Comparison of ENCODE assay signal across 23 cellular contexts in genomic region chr3:50330330-50330729, GRCh38. TPM values are rescaled to one million over a fixed set of nuclear protein-coding genes. Genes with fewer than 3 reads are reported as not detected.
DNase-seq lines count a peak whose midpoint lies in the region; ATAC-seq, FAIRE-seq and TF ChIP-seq lines count a peak whose summit lies in the region.
"Had no signal": no experiment of that assay in that cellular context is flagged by ENCODE, and none has a peak within 500 bp of the region (broad histone marks: within the 10 kb centered on the region; RNA-seq: fewer than 3 reads in every experiment).

No MANE protein-coding gene starts in this region.

- peaks cover 52% of the 10 kb centered on the region for H3K4me1 Mint-ChIP-seq in activated CD8-positive, alpha-beta T cell treated with anti-CD3 and anti-CD28 coated beads, Interleukin-2, amount 10 ng/mL, durations not matched to agents 7 days and 5 days (ENCODE audit: low read depth)
- peaks cover 32% of the 10 kb centered on the region for H3K4me1 Mint-ChIP-seq in activated CD8-positive, alpha-beta T cell treated with anti-CD3 and anti-CD28 coated beads for 36 hours (ENCODE audit: low read depth)
- H3K4me1 Mint-ChIP-seq in nephron progenitor cell, result peaks cover 34% of the 10 kb centered on the region

- TF ChIP-seq POLR2A in HepG2 (IDR thresholded peaks at IDR 0.05; ENCODE audit: insufficient read depth in 1 of 2, low read depth in 2 of 2, low read length in 2 of 2) (no peak), right lobe of liver (IDR thresholded peaks at IDR 0.05) (no peak), suprapubic skin (IDR thresholded peaks at IDR 0.05) (no peak)

- no peaks in the 10 kb centered on the region for H3K9me3 ChIP-seq in HepG2 (ENCODE audit: low read length)
- H3K9me3 ChIP-seq in right lobe of liver, result no peaks in the 10 kb centered on the region
- no peaks in the 10 kb centered on the region for H3K9me3 ChIP-seq in suprapubic skin
- H3K9me3 ChIP-seq: SJCRH30 had no signal

- no peak for TF ChIP-seq CTCF in activated CD8-positive, alpha-beta T cell treated with anti-CD3 and anti-CD28 coated beads for 36 hours (IDR thresholded peaks at IDR 0.05)
- TF ChIP-seq CTCF in HepG2 (CRISPR knock-in tag; IDR thresholded peaks at IDR 0.05), result no peak
- no peak for TF ChIP-seq CTCF in right lobe of liver (IDR thresholded peaks at IDR 0.05)
- TF ChIP-seq CTCF in nephron progenitor cell (IDR thresholded peaks at IDR 0.05), result no peak
- TF ChIP-seq CTCF in suprapubic skin (IDR thresholded peaks at IDR 0.05), result no peak

- no TSS peak for BruUV-seq in HepG2 (replicated peaks; lab: Mats Ljungman, UMichigan)

- H3K4me3 Mint-ChIP-seq in activated CD8-positive, alpha-beta T cell treated with anti-CD3 and anti-CD28 coated beads, Interleukin-2, amount 10 ng/mL, durations not matched to agents 7 days and 5 days, result no peak overlapping the region
- H3K4me3 Mint-ChIP-seq in activated CD8-positive, alpha-beta T cell treated with anti-CD3 and anti-CD28 coated beads for 36 hours, result no peak overlapping the region
- no peak overlapping the region for H3K4me3 Mint-ChIP-seq in nephron progenitor cell

- POLR2A ChIA-PET in activated CD8-positive, alpha-beta T cell treated with anti-CD3 and anti-CD28 coated beads, Interleukin-2, amount 10 ng/mL, durations not matched to agents 7 days and 5 days (lab: Charles Lee), result interaction anchor here (1.1 to 3.1 kb wide), 3 partner anchors 7 to 11 kb away, joined by 3 to 40 read pairs (median 5); partner anchors contain the start of gene RASSF1
- POLR2A ChIA-PET in activated CD8-positive, alpha-beta T cell treated with anti-CD3 and anti-CD28 coated beads for 36 hours (lab: Charles Lee), result interaction anchor here (1.0 to 10.9 kb wide), 4 partner anchors 10 to 38 kb away, joined by 3 to 126 read pairs (median 4); partner anchors contain the start of genes HYAL2, IFRD2, RASSF1 and ZMYND10
- POLR2A ChIA-PET in HepG2 (lab: Yijun Ruan, JAX), result no interaction called here

- WGBS in HepG2 (ENCODE audit: low lambda C conversion rate), result 98% methylated on average over 6 of the region's 10 CpGs
- 80% methylated on average over 2 of the region's 10 CpGs for WGBS in right lobe of liver (ENCODE audit: insufficient coverage, low coverage, low lambda C conversion rate, missing lambda C conversion rate)
- WGBS in suprapubic skin, result 93% methylated on average over 5 of the region's 10 CpGs

- no peak for FAIRE-seq in HepG2 (lab: Jason Lieb, UNC)

- H3K36me3 ChIP-seq in HepG2 (replicated peaks in 1 of 2; ENCODE audit: control insufficient read depth in 1 of 2, insufficient read depth in 2 of 2, low read length in 2 of 2) (peaks cover 22 to 48% of the 10 kb centered on the region in 2 experiments), right lobe of liver (peaks cover 7 to 29% (median 15%) of the 10 kb centered on the region in 4 donors), suprapubic skin (peaks cover 43% of the 10 kb centered on the region)

- in situ Hi-C loops in HepG2 (cut with HindIII; ENCODE audit: extremely low pct_ligation_motif_present, low pct_unique_long_range_greater_than_20kb), result no loop called here

- H3K27ac ChIP-seq in HepG2 (ENCODE audit: extremely low read length, insufficient read depth, low read length) (no peak overlapping the region), right lobe of liver (no peak overlapping the region), suprapubic skin (no peak overlapping the region)
- H3K27ac ChIP-seq: C4-2B, SJCRH30 had no signal

- peaks cover 66% of the 10 kb centered on the region for H3K36me3 Mint-ChIP-seq in activated CD8-positive, alpha-beta T cell treated with anti-CD3 and anti-CD28 coated beads, Interleukin-2, amount 10 ng/mL, durations not matched to agents 7 days and 5 days (ENCODE audit: low read depth)
- peaks cover 49% of the 10 kb centered on the region for H3K36me3 Mint-ChIP-seq in activated CD8-positive, alpha-beta T cell treated with anti-CD3 and anti-CD28 coated beads for 36 hours (ENCODE audit: low read depth)
- H3K36me3 Mint-ChIP-seq in nephron progenitor cell (ENCODE audit: low read depth), result peaks cover 7% of the 10 kb centered on the region

- H3K4me3 ChIP-seq in HepG2 (replicated peaks in 1 of 3; ENCODE audit: insufficient read depth in 1 of 3, low read depth in 2 of 3, low read length in 3 of 3) (no peak overlapping the region), right lobe of liver (no peak overlapping the region), suprapubic skin (no peak overlapping the region)
- H3K4me3 ChIP-seq: SJCRH30 had no signal

- H3K9ac ChIP-seq in HepG2 (ENCODE audit: insufficient read depth, low read depth, low read length), result no peak overlapping the region

- intact Hi-C loops in activated CD8-positive, alpha-beta T cell treated with anti-CD3 and anti-CD28 coated beads for 36 hours (cut with micrococcal nuclease), result no loop called here
- intact Hi-C loops in HepG2 (cut with micrococcal nuclease; ENCODE audit: unreplicated experiment), result no loop called here
- intact Hi-C loops in right lobe of liver (cut with DNase I), result no loop called here

- no peak overlapping the region for H3K4me2 ChIP-seq in HepG2 (ENCODE audit: low read depth, low read length)

- no peaks in the 10 kb centered on the region for H3K9me3 Mint-ChIP-seq in activated CD8-positive, alpha-beta T cell treated with anti-CD3 and anti-CD28 coated beads, Interleukin-2, amount 10 ng/mL, durations not matched to agents 7 days and 5 days (ENCODE audit: insufficient read depth)
- H3K9me3 Mint-ChIP-seq in activated CD8-positive, alpha-beta T cell treated with anti-CD3 and anti-CD28 coated beads for 36 hours, result no peaks in the 10 kb centered on the region
- no peaks in the 10 kb centered on the region for H3K9me3 Mint-ChIP-seq in nephron progenitor cell
- H3K9me3 Mint-ChIP-seq: CD8-positive, alpha-beta memory T cell; IgD-negative memory B cell had no signal

- no peak overlapping the region for H2AFZ ChIP-seq in HepG2 (ENCODE audit: low read length)

- H3K27me3 Mint-ChIP-seq in activated CD8-positive, alpha-beta T cell treated with anti-CD3 and anti-CD28 coated beads, Interleukin-2, amount 10 ng/mL, durations not matched to agents 7 days and 5 days (ENCODE audit: low read depth), result no peaks in the 10 kb centered on the region
- no peaks in the 10 kb centered on the region for H3K27me3 Mint-ChIP-seq in activated CD8-positive, alpha-beta T cell treated with anti-CD3 and anti-CD28 coated beads for 36 hours
- H3K27me3 Mint-ChIP-seq in nephron progenitor cell (ENCODE audit: low read depth, poor library complexity), result no peaks in the 10 kb centered on the region
- H3K27me3 Mint-ChIP-seq: CD8-positive, alpha-beta memory T cell; IgD-negative memory B cell had no signal

- H3K79me2 ChIP-seq in HepG2 (ENCODE audit: insufficient read depth, low read length), result peaks cover 44% of the 10 kb centered on the region

- CTCF ChIA-PET in activated CD8-positive, alpha-beta T cell treated with anti-CD3 and anti-CD28 coated beads, Interleukin-2, amount 10 ng/mL, durations not matched to agents 7 days and 5 days (lab: Charles Lee), result no interaction called here
- CTCF ChIA-PET in activated CD8-positive, alpha-beta T cell treated with anti-CD3 and anti-CD28 coated beads for 36 hours (lab: Charles Lee), result interaction anchor here (2.8 kb wide), 1 partner anchor 84 kb away, joined by 9 read pairs; no protein-coding TSS in a partner anchor
- CTCF ChIA-PET in HepG2 (lab: Yijun Ruan, JAX; ENCODE audit: low intra/inter-chr PET ratio, low total read pairs), result no interaction called here

- ATAC-seq in activated CD8-positive, alpha-beta T cell treated with anti-CD3 and anti-CD28 coated beads, Interleukin-2, amount 10 ng/mL, durations not matched to agents 7 days and 5 days, result no peak
- no peak for ATAC-seq in activated CD8-positive, alpha-beta T cell treated with anti-CD3 and anti-CD28 coated beads for 36 hours
- no peak for ATAC-seq in HepG2
- ATAC-seq in right lobe of liver, result no peak

- peaks cover 54% of the 10 kb centered on the region for H3K4me1 ChIP-seq in HepG2 (ENCODE audit: insufficient read depth, low read length)
- peaks cover 0 to 17% (median 5%) of the 10 kb centered on the region in 4 donors for H3K4me1 ChIP-seq in right lobe of liver
- H3K4me1 ChIP-seq in suprapubic skin, result peaks cover 62% of the 10 kb centered on the region
- H3K4me1 ChIP-seq: SJCRH30 had no signal

- H3K27me3 ChIP-seq in HepG2 (ENCODE audit: control insufficient read depth in 1 of 2, insufficient read depth in 2 of 2, low read length in 2 of 2) (no peaks in the 10 kb centered on the region), right lobe of liver (no peaks in the 10 kb centered on the region), suprapubic skin (no peaks in the 10 kb centered on the region)
- H3K27me3 ChIP-seq: SJCRH30 had no signal

- no peak for TF ChIP-seq RAD21 in HepG2 (CRISPR knock-in tag; IDR thresholded peaks at IDR 0.05)

- no peak for DNase-seq in activated CD8-positive, alpha-beta T cell treated with anti-CD3 and anti-CD28 coated beads, Interleukin-2, amount 10 ng/mL, durations not matched to agents 7 days and 5 days
- DNase-seq in activated CD8-positive, alpha-beta T cell treated with anti-CD3 and anti-CD28 coated beads for 36 hours, result no peak
- DNase-seq in HepG2 (ENCODE audit: low spot score) (no peak), right lobe of liver (no peak), nephron progenitor cell (no peak), suprapubic skin (ENCODE audit: low spot score in 2 of 2) (no peak), DMS153 (lab: John Stamatoyannopoulos, UW) (no peak), cerebellum (ENCODE audit: low spot score) (no peak)
- DNase-seq: AML-193; Calu3; CD8-positive, alpha-beta memory T cell; DMS53; Karpas-422; NCI-H1694; NCI-H2081; NCI-H2171; NCI-H345; NCI-H524; NCI-H774; NK-92 treated with Interleukin-12 subunit alpha and Interleukin-12 subunit beta, amount 100 ng/mL, for 24 hours; SJCRH30 had no signal

- H3K27ac Mint-ChIP-seq in activated CD8-positive, alpha-beta T cell treated with anti-CD3 and anti-CD28 coated beads, Interleukin-2, amount 10 ng/mL, durations not matched to agents 7 days and 5 days, result peak overlapping the region; percentile 46
- no peak overlapping the region for H3K27ac Mint-ChIP-seq in activated CD8-positive, alpha-beta T cell treated with anti-CD3 and anti-CD28 coated beads for 36 hours
- H3K27ac Mint-ChIP-seq in nephron progenitor cell, result peak overlapping the region; percentile 25

- TF ChIP-seq EP300 in HepG2 (IDR thresholded peaks at IDR 0.05; ENCODE audit: low read depth in 2 of 2, low read length in 2 of 2) (no peak), HepG2 (CRISPR knock-in tag; IDR thresholded peaks at IDR 0.05; ENCODE audit: borderline replicate concordance) (no peak), suprapubic skin (IDR thresholded peaks at IDR 0.05) (no peak)

- peaks cover 12% of the 10 kb centered on the region for H4K20me1 ChIP-seq in HepG2 (ENCODE audit: insufficient read depth, low read length)

RNA-seq across cellular contexts. Expression of gene TUSC2, which starts 2.3 kb away (rescaled TPM):
- 10 to 100 TPM; 18.5 to 20.8 TPM for total RNA-seq in activated CD8-positive, alpha-beta T cell treated with anti-CD3 and anti-CD28 coated beads, Interleukin-2, amount 10 ng/mL, durations not matched to agents 7 days and 5 days
- total RNA-seq in activated CD8-positive, alpha-beta T cell treated with anti-CD3 and anti-CD28 coated beads for 36 hours, result 10 to 100 TPM; 16.7 to 19.5 TPM
- total RNA-seq in HepG2 (2016; rRNA removed; fragmentation: Illumina TruSeq; extraction: Trizol) (35.9 and 36.7 TPM in 2 replicates), right lobe of liver (10 to 100 TPM in 5 of 6 experiments, 1 to 10 TPM in 1; 9.7 to 36.9 (median 12.5) TPM), suprapubic skin (10 to 100 TPM; 12.8 to 21.7 (median 17.4) TPM), cerebellum (11.4 TPM)
- total RNA-seq in HepG2 (2016; cell fraction: cytosol; rRNA removed; fragmentation: Illumina TruSeq; extraction: Trizol; ENCODE audit: low read depth), result 71.2 and 71.5 TPM in 2 replicates
- total RNA-seq in HepG2 (2016; cell fraction: insoluble cytoplasmic fraction; rRNA removed; fragmentation: Illumina TruSeq; extraction: Trizol), result 33.2 and 36.7 TPM in 2 replicates
- total RNA-seq in HepG2 (2016; cell fraction: membrane; rRNA removed; fragmentation: Illumina TruSeq; extraction: Trizol), result 83.6 and 94.5 TPM in 2 replicates
- total RNA-seq in HepG2 (2016; cell fraction: nucleus; rRNA removed; fragmentation: Illumina TruSeq; extraction: Trizol), result 16.6 and 17.7 TPM in 2 replicates
- 38.5 and 39.1 TPM in 2 replicates for polyA plus RNA-seq in HepG2 (2011; rRNA removed)
- polyA plus RNA-seq in HepG2 (2011; cell fraction: cytosol; rRNA removed), result 42.4 and 45.2 TPM in 2 replicates
- polyA plus RNA-seq in HepG2 (2011; cell fraction: nucleus; rRNA removed), result 12.4 and 16.2 TPM in 2 replicates
- polyA plus RNA-seq in HepG2 (2012), result 15.6 and 21.1 TPM in 2 replicates
- polyA plus RNA-seq in HepG2 (2016; cell fraction: cytosol; fragmentation: Illumina TruSeq; extraction: Trizol; ENCODE audit: low read depth), result 124 and 125 TPM in 2 replicates
- 51.0 and 54.1 TPM in 2 replicates for polyA plus RNA-seq in HepG2 (2016; cell fraction: insoluble cytoplasmic fraction; fragmentation: Illumina TruSeq; extraction: Trizol; ENCODE audit: low read depth)
- 95.2 and 102 TPM in 2 replicates for polyA plus RNA-seq in HepG2 (2016; cell fraction: membrane; fragmentation: Illumina TruSeq; extraction: Trizol; ENCODE audit: low read depth)
- polyA plus RNA-seq in HepG2 (2016; cell fraction: nucleus; fragmentation: Illumina TruSeq; extraction: Trizol; ENCODE audit: insufficient read depth, low read depth), result 42.2 and 43.7 TPM in 2 replicates
- polyA minus RNA-seq in HepG2 (2011; rRNA and poly(A)+ RNA removed; ENCODE audit: low replicate concordance), result 25.7 and 41.9 TPM in 2 replicates
- polyA minus RNA-seq in HepG2 (2011; cell fraction: cytosol; rRNA and poly(A)+ RNA removed), result 7.9 and 8.1 TPM in 2 replicates
- polyA minus RNA-seq in HepG2 (2011; cell fraction: nucleus; rRNA and poly(A)+ RNA removed), result 5.0 and 5.5 TPM in 2 replicates

RNA-seq across cellular contexts. Expression of gene HYAL2, which starts 7.8 kb away (rescaled TPM):
- total RNA-seq in activated CD8-positive, alpha-beta T cell treated with anti-CD3 and anti-CD28 coated beads, Interleukin-2, amount 10 ng/mL, durations not matched to agents 7 days and 5 days, result 1 to 10 TPM; 6.5 to 6.8 TPM
- 1 to 10 TPM; 3.9 to 4.1 TPM for total RNA-seq in activated CD8-positive, alpha-beta T cell treated with anti-CD3 and anti-CD28 coated beads for 36 hours
- total RNA-seq in HepG2 (2016; rRNA removed; fragmentation: Illumina TruSeq; extraction: Trizol) (40.9 and 76.2 TPM in 2 replicates), right lobe of liver (10 to 100 TPM; 13.0 to 41.6 (median 21.2) TPM), suprapubic skin (10 to 100 TPM; 47.7 to 87.0 (median 80.3) TPM), cerebellum (37.5 TPM)
- 33.8 and 45.1 TPM in 2 replicates for total RNA-seq in HepG2 (2016; cell fraction: cytosol; rRNA removed; fragmentation: Illumina TruSeq; extraction: Trizol; ENCODE audit: low read depth)
- 38.5 and 74.2 TPM in 2 replicates for total RNA-seq in HepG2 (2016; cell fraction: insoluble cytoplasmic fraction; rRNA removed; fragmentation: Illumina TruSeq; extraction: Trizol)
- total RNA-seq in HepG2 (2016; cell fraction: membrane; rRNA removed; fragmentation: Illumina TruSeq; extraction: Trizol), result 60.8 and 76.3 TPM in 2 replicates
- total RNA-seq in HepG2 (2016; cell fraction: nucleus; rRNA removed; fragmentation: Illumina TruSeq; extraction: Trizol), result 56.5 and 69.1 TPM in 2 replicates
- polyA plus RNA-seq in HepG2 (2011; rRNA removed), result 102 and 144 TPM in 2 replicates
- polyA plus RNA-seq in HepG2 (2011; cell fraction: cytosol; rRNA removed), result 110 and 154 TPM in 2 replicates
- polyA plus RNA-seq in HepG2 (2011; cell fraction: nucleus; rRNA removed), result 94.8 and 103 TPM in 2 replicates
- polyA plus RNA-seq in HepG2 (2012), result 37.6 and 45.4 TPM in 2 replicates
- 32.1 and 39.0 TPM in 2 replicates for polyA plus RNA-seq in HepG2 (2016; cell fraction: cytosol; fragmentation: Illumina TruSeq; extraction: Trizol; ENCODE audit: low read depth)
- polyA plus RNA-seq in HepG2 (2016; cell fraction: insoluble cytoplasmic fraction; fragmentation: Illumina TruSeq; extraction: Trizol; ENCODE audit: low read depth), result 33.6 and 35.3 TPM in 2 replicates
- 47.1 and 53.3 TPM in 2 replicates for polyA plus RNA-seq in HepG2 (2016; cell fraction: membrane; fragmentation: Illumina TruSeq; extraction: Trizol; ENCODE audit: low read depth)
- polyA plus RNA-seq in HepG2 (2016; cell fraction: nucleus; fragmentation: Illumina TruSeq; extraction: Trizol; ENCODE audit: insufficient read depth, low read depth), result 84.1 and 84.7 TPM in 2 replicates
- polyA minus RNA-seq in HepG2 (2011; rRNA and poly(A)+ RNA removed; ENCODE audit: low replicate concordance), result 83.3 and 236 TPM in 2 replicates
- 38.1 and 40.4 TPM in 2 replicates for polyA minus RNA-seq in HepG2 (2011; cell fraction: cytosol; rRNA and poly(A)+ RNA removed)
- 37.0 and 41.7 TPM in 2 replicates for polyA minus RNA-seq in HepG2 (2011; cell fraction: nucleus; rRNA and poly(A)+ RNA removed)

RNA-seq across cellular contexts. Expression of gene RASSF1, which starts 10.3 kb away (rescaled TPM):
- total RNA-seq in activated CD8-positive, alpha-beta T cell treated with anti-CD3 and anti-CD28 coated beads, Interleukin-2, amount 10 ng/mL, durations not matched to agents 7 days and 5 days, result 100 to 1,000 TPM; 172 to 174 TPM
- 10 to 100 TPM; 75.8 to 76.5 TPM for total RNA-seq in activated CD8-positive, alpha-beta T cell treated with anti-CD3 and anti-CD28 coated beads for 36 hours
- 7.7 and 10.2 TPM in 2 replicates for total RNA-seq in HepG2 (2016; rRNA removed; fragmentation: Illumina TruSeq; extraction: Trizol)
- 2.7 TPM in 2 replicates for total RNA-seq in HepG2 (2016; cell fraction: cytosol; rRNA removed; fragmentation: Illumina TruSeq; extraction: Trizol; ENCODE audit: low read depth)
- 7.2 and 11.0 TPM in 2 replicates for total RNA-seq in HepG2 (2016; cell fraction: insoluble cytoplasmic fraction; rRNA removed; fragmentation: Illumina TruSeq; extraction: Trizol)
- 5.2 and 5.8 TPM in 2 replicates for total RNA-seq in HepG2 (2016; cell fraction: membrane; rRNA removed; fragmentation: Illumina TruSeq; extraction: Trizol)
- total RNA-seq in HepG2 (2016; cell fraction: nucleus; rRNA removed; fragmentation: Illumina TruSeq; extraction: Trizol), result 13.0 and 14.3 TPM in 2 replicates
- 27.5 and 28.6 TPM in 2 replicates for polyA plus RNA-seq in HepG2 (2011; rRNA removed)
- polyA plus RNA-seq in HepG2 (2011; cell fraction: cytosol; rRNA removed), result 23.8 and 31.2 TPM in 2 replicates
- polyA plus RNA-seq in HepG2 (2011; cell fraction: nucleus; rRNA removed), result 38.6 and 41.6 TPM in 2 replicates
- 11.2 and 17.2 TPM in 2 replicates for polyA plus RNA-seq in HepG2 (2012)
- polyA plus RNA-seq in HepG2 (2016; cell fraction: cytosol; fragmentation: Illumina TruSeq; extraction: Trizol; ENCODE audit: low read depth), result 2.5 and 2.6 TPM in 2 replicates
- polyA plus RNA-seq in HepG2 (2016; cell fraction: insoluble cytoplasmic fraction; fragmentation: Illumina TruSeq; extraction: Trizol; ENCODE audit: low read depth), result 7.5 and 8.1 TPM in 2 replicates
- 3.3 TPM in 2 replicates for polyA plus RNA-seq in HepG2 (2016; cell fraction: membrane; fragmentation: Illumina TruSeq; extraction: Trizol; ENCODE audit: low read depth)
- 32.3 and 32.6 TPM in 2 replicates for polyA plus RNA-seq in HepG2 (2016; cell fraction: nucleus; fragmentation: Illumina TruSeq; extraction: Trizol; ENCODE audit: insufficient read depth, low read depth)
- polyA minus RNA-seq in HepG2 (2011; rRNA and poly(A)+ RNA removed; ENCODE audit: low replicate concordance), result 14.7 and 35.5 TPM in 2 replicates
- polyA minus RNA-seq in HepG2 (2011; cell fraction: cytosol; rRNA and poly(A)+ RNA removed), result 4.9 and 5.4 TPM in 2 replicates
- 9.9 and 10.0 TPM in 2 replicates for polyA minus RNA-seq in HepG2 (2011; cell fraction: nucleus; rRNA and poly(A)+ RNA removed)
- total RNA-seq in right lobe of liver, result 10 to 100 TPM in 3 of 6 experiments, 1 to 10 TPM in 3; 5.2 to 17.8 (median 9.1) TPM
- total RNA-seq in suprapubic skin, result 10 to 100 TPM; 33.9 to 63.3 (median 39.7) TPM
- 11.3 TPM for total RNA-seq in cerebellum

RNA-seq across cellular contexts. Expression of gene ZMYND10, which starts 15.2 kb away (rescaled TPM):
- 1 to 10 TPM; 5.0 to 5.1 TPM for total RNA-seq in activated CD8-positive, alpha-beta T cell treated with anti-CD3 and anti-CD28 coated beads, Interleukin-2, amount 10 ng/mL, durations not matched to agents 7 days and 5 days
- 1 to 10 TPM; 1.5 to 2.6 TPM for total RNA-seq in activated CD8-positive, alpha-beta T cell treated with anti-CD3 and anti-CD28 coated beads for 36 hours
- total RNA-seq in HepG2 (2016; rRNA removed; fragmentation: Illumina TruSeq; extraction: Trizol) (0.49 and 0.60 TPM in 2 replicates), right lobe of liver (under 1 TPM; 0.25 to 0.70 (median 0.46) TPM), suprapubic skin (1 to 10 TPM in 3 of 4 donors, not detected in 1; 1.6 to 4.7 (median 1.9) TPM), cerebellum (5.4 TPM)
- total RNA-seq in HepG2 (2016; cell fraction: cytosol; rRNA removed; fragmentation: Illumina TruSeq; extraction: Trizol; ENCODE audit: low read depth), result 0.40 and 0.53 TPM in 2 replicates
- total RNA-seq in HepG2 (2016; cell fraction: insoluble cytoplasmic fraction; rRNA removed; fragmentation: Illumina TruSeq; extraction: Trizol), result 0.33 and 0.56 TPM in 2 replicates
- total RNA-seq in HepG2 (2016; cell fraction: membrane; rRNA removed; fragmentation: Illumina TruSeq; extraction: Trizol), result 0.15 and 0.52 TPM in 2 replicates
- 0.44 and 1.2 TPM in 2 replicates for total RNA-seq in HepG2 (2016; cell fraction: nucleus; rRNA removed; fragmentation: Illumina TruSeq; extraction: Trizol)
- 0.74 and 1.8 TPM in 2 replicates for polyA plus RNA-seq in HepG2 (2011; rRNA removed)
- polyA plus RNA-seq in HepG2 (2011; cell fraction: cytosol; rRNA removed), result 0.30 and 0.62 TPM in 2 replicates
- polyA plus RNA-seq in HepG2 (2011; cell fraction: nucleus; rRNA removed), result 6.6 and 8.0 TPM in 2 replicates
- 0.51 and 1.8 TPM in 2 replicates for polyA plus RNA-seq in HepG2 (2012)
- polyA plus RNA-seq in HepG2 (2016; cell fraction: cytosol; fragmentation: Illumina TruSeq; extraction: Trizol; ENCODE audit: low read depth), result 0.24 and 0.28 TPM in 2 replicates
- polyA plus RNA-seq in HepG2 (2016; cell fraction: insoluble cytoplasmic fraction; fragmentation: Illumina TruSeq; extraction: Trizol; ENCODE audit: low read depth), result not detected in 2 replicates
- 0.17 and 0.38 TPM in 2 replicates for polyA plus RNA-seq in HepG2 (2016; cell fraction: membrane; fragmentation: Illumina TruSeq; extraction: Trizol; ENCODE audit: low read depth)
- 1.5 and 2.3 TPM in 2 replicates for polyA plus RNA-seq in HepG2 (2016; cell fraction: nucleus; fragmentation: Illumina TruSeq; extraction: Trizol; ENCODE audit: insufficient read depth, low read depth)
- polyA minus RNA-seq in HepG2 (2011; rRNA and poly(A)+ RNA removed; ENCODE audit: low replicate concordance), result 0.54 and 0.56 TPM in 2 replicates
- not detected in 2 replicates for polyA minus RNA-seq in HepG2 (2011; cell fraction: cytosol; rRNA and poly(A)+ RNA removed)
- polyA minus RNA-seq in HepG2 (2011; cell fraction: nucleus; rRNA and poly(A)+ RNA removed), result 0.50 and 0.52 TPM in 2 replicates
- polyA plus RNA-seq: IgD-negative memory B cell had no signal

RNA-seq across cellular contexts. Expression of gene NPRL2, which starts 20.2 kb away (rescaled TPM):
- total RNA-seq in activated CD8-positive, alpha-beta T cell treated with anti-CD3 and anti-CD28 coated beads, Interleukin-2, amount 10 ng/mL, durations not matched to agents 7 days and 5 days, result 10 to 100 TPM; 59.8 to 60.3 TPM
- 10 to 100 TPM; 41.3 to 44.7 TPM for total RNA-seq in activated CD8-positive, alpha-beta T cell treated with anti-CD3 and anti-CD28 coated beads for 36 hours
- total RNA-seq in HepG2 (2016; rRNA removed; fragmentation: Illumina TruSeq; extraction: Trizol), result 25.3 and 30.6 TPM in 2 replicates
- 8.8 and 10.0 TPM in 2 replicates for total RNA-seq in HepG2 (2016; cell fraction: cytosol; rRNA removed; fragmentation: Illumina TruSeq; extraction: Trizol; ENCODE audit: low read depth)
- total RNA-seq in HepG2 (2016; cell fraction: insoluble cytoplasmic fraction; rRNA removed; fragmentation: Illumina TruSeq; extraction: Trizol), result 30.7 and 30.9 TPM in 2 replicates
- 12.0 and 12.5 TPM in 2 replicates for total RNA-seq in HepG2 (2016; cell fraction: membrane; rRNA removed; fragmentation: Illumina TruSeq; extraction: Trizol)
- total RNA-seq in HepG2 (2016; cell fraction: nucleus; rRNA removed; fragmentation: Illumina TruSeq; extraction: Trizol), result 18.9 and 19.6 TPM in 2 replicates
- polyA plus RNA-seq in HepG2 (2011; rRNA removed), result 51.4 and 52.7 TPM in 2 replicates
- polyA plus RNA-seq in HepG2 (2011; cell fraction: cytosol; rRNA removed), result 34.7 and 41.4 TPM in 2 replicates
- polyA plus RNA-seq in HepG2 (2011; cell fraction: nucleus; rRNA removed), result 127 and 140 TPM in 2 replicates
- polyA plus RNA-seq in HepG2 (2012), result 13.7 and 18.3 TPM in 2 replicates
- polyA plus RNA-seq in HepG2 (2016; cell fraction: cytosol; fragmentation: Illumina TruSeq; extraction: Trizol; ENCODE audit: low read depth), result 5.2 and 6.1 TPM in 2 replicates
- polyA plus RNA-seq in HepG2 (2016; cell fraction: insoluble cytoplasmic fraction; fragmentation: Illumina TruSeq; extraction: Trizol; ENCODE audit: low read depth), result 22.7 and 25.4 TPM in 2 replicates
- polyA plus RNA-seq in HepG2 (2016; cell fraction: membrane; fragmentation: Illumina TruSeq; extraction: Trizol; ENCODE audit: low read depth), result 7.5 and 10.8 TPM in 2 replicates
- polyA plus RNA-seq in HepG2 (2016; cell fraction: nucleus; fragmentation: Illumina TruSeq; extraction: Trizol; ENCODE audit: insufficient read depth, low read depth), result 37.1 and 38.0 TPM in 2 replicates
- polyA minus RNA-seq in HepG2 (2011; rRNA and poly(A)+ RNA removed; ENCODE audit: low replicate concordance), result 32.6 and 44.8 TPM in 2 replicates
- polyA minus RNA-seq in HepG2 (2011; cell fraction: cytosol; rRNA and poly(A)+ RNA removed), result 11.1 and 13.9 TPM in 2 replicates
- polyA minus RNA-seq in HepG2 (2011; cell fraction: nucleus; rRNA and poly(A)+ RNA removed), result 21.0 and 32.1 TPM in 2 replicates
- total RNA-seq in right lobe of liver, result 10 to 100 TPM; 10.6 to 18.3 (median 14.4) TPM
- 10 to 100 TPM; 16.5 to 35.6 (median 26.0) TPM for total RNA-seq in suprapubic skin
- total RNA-seq in cerebellum, result 22.4 TPM
